15 cellular contexts compared by ENCODE assay signal in the genomic region with DNA sequence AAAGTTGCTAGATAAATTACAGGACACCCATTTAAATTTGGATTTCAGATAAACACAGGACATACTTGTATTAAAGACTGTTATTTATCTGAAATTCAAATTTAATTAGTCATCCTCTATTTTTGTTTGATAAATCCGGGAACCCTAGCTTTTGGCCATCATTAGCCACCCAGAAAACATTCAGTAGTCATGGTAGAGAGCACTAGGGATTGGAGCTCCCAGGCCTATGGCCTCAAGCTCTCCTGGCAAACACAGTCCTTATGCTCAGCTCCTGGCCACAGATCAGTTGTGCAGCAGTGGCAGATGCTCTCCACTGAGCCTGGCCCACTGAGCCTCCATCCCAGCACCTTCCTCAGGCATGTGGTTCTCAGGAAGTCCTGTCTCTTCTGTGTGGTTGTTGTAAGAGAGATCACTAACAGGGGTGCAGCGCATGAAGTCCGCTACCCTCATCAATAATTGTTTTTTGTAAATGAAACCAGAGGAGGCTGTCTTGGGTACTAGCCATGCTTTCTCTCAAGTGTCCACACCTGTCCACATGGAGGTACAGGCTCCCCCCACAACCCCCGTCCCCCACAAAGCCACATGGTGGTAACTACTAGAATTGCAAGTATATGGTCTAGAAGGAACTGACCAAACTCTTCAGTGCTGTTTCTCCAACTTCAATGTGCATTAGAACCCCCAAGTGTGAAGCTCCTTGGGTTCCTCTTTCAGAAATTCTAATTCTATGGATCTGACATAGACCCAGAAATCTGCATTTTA. TPM values are rescaled to one million over a fixed set of nuclear protein-coding genes. Genes with fewer than 3 reads are reported as not detected.
DNase-seq lines count a peak whose midpoint lies in the region; ATAC-seq and TF ChIP-seq lines count a peak whose summit lies in the region.
"Had no signal": no experiment of that assay in that cellular context is flagged by ENCODE, and none has a peak within 500 bp of the region (broad histone marks: within the 10 kb centered on the region; RNA-seq: fewer than 3 reads in every experiment).

No MANE protein-coding gene starts in this region.

- H3K4me3 Mint-ChIP-seq in MCF 10A (ENCODE audit: unreplicated experiment), result no peak overlapping the region
- H3K4me3 Mint-ChIP-seq in GM23338, result no peak overlapping the region
- H3K4me3 Mint-ChIP-seq: activated naive CD4-positive, alpha-beta T cell treated with anti-CD3 and anti-CD28 coated beads for 36 hours had no signal

- no peaks in the 10 kb centered on the region for H3K9me2 ChIP-seq in GM23338 (ENCODE audit: insufficient read depth)

- peak; percentile 2 for DNase-seq in NOMO-1 treated with DMSO at 0.1 percent for 48 hours (lab: John Stamatoyannopoulos, UW; ENCODE audit: unreplicated experiment)
- DNase-seq in NOMO-1 (lab: John Stamatoyannopoulos, UW; ENCODE audit: unreplicated experiment in 2 of 2), result no peak
- no peak for DNase-seq in colonic mucosa
- DNase-seq in vagina (ENCODE audit: extremely low spot score in 2 of 2), result no peak
- DNase-seq in MCF 10A (ENCODE audit: unreplicated experiment), result no peak
- no peak for DNase-seq in GM23338 (ENCODE audit: low spot score)
- DNase-seq in GM13976 (ENCODE audit: low spot score), result no peak
- DNase-seq: 8988T; activated naive CD4-positive, alpha-beta T cell treated with anti-CD3 and anti-CD28 coated beads for 36 hours; DMS153; foreskin melanocyte; Kasumi-1 had no signal

- in situ Hi-C loops in GM13976 (cut with MboI; ENCODE audit: low sequenced_read_pairs, unreplicated experiment), result no loop called here

- no peak for ATAC-seq in GM23338

- no peaks in the 10 kb centered on the region for H3K9me3 Mint-ChIP-seq in MCF 10A (ENCODE audit: unreplicated experiment)
- H3K9me3 Mint-ChIP-seq in GM23338, result peaks cover 11% of the 10 kb centered on the region
- H3K9me3 Mint-ChIP-seq: activated naive CD4-positive, alpha-beta T cell treated with anti-CD3 and anti-CD28 coated beads for 36 hours had no signal

- no peak overlapping the region for H3K9ac ChIP-seq in colonic mucosa (ENCODE audit: low read depth in 2 of 2, low read length in 2 of 2)
- H3K9ac ChIP-seq in muscle layer of colon (ENCODE audit: low read length), result peak overlapping the region; percentile 89

- H3K27me3 ChIP-seq in colonic mucosa (no peaks in the 10 kb centered on the region), muscle layer of colon (ENCODE audit: control insufficient read depth in 1 of 2, insufficient read depth in 2 of 2, low read length in 2 of 2) (no peaks in the 10 kb centered on the region), vagina (no peaks in the 10 kb centered on the region), GM23338 (ENCODE audit: insufficient read depth) (no peaks in the 10 kb centered on the region)

- H3K9me3 ChIP-seq in colonic mucosa (no peaks in the 10 kb centered on the region), muscle layer of colon (ENCODE audit: low read length) (no peaks in the 10 kb centered on the region), vagina (no peaks in the 10 kb centered on the region)

- H3K36me3 Mint-ChIP-seq in MCF 10A (ENCODE audit: insufficient read depth, unreplicated experiment) (no peaks in the 10 kb centered on the region), GM23338 (ENCODE audit: low read depth) (peaks cover 12% of the 10 kb centered on the region)

- H2AFZ ChIP-seq in GM23338, result no peak overlapping the region

- no peaks in the 10 kb centered on the region for H3K4me1 ChIP-seq in colonic mucosa
- peaks cover 28% of the 10 kb centered on the region for H3K4me1 ChIP-seq in muscle layer of colon (ENCODE audit: insufficient read depth, low read length)
- H3K4me1 ChIP-seq in vagina, result peaks cover 16% of the 10 kb centered on the region
- no peaks in the 10 kb centered on the region for H3K4me1 ChIP-seq in GM23338 (ENCODE audit: insufficient read depth)

- no TSS peak for BruUV-seq in MCF 10A (replicated peaks; lab: Mats Ljungman, UMichigan)

- H3K79me2 ChIP-seq in GM23338 (replicated peaks; ENCODE audit: insufficient read depth), result no peaks in the 10 kb centered on the region

- H3K27ac ChIP-seq in colonic mucosa, result peak overlapping the region; percentile 45
- peak overlapping the region; percentile 99 for H3K27ac ChIP-seq in muscle layer of colon (ENCODE audit: low read depth, low read length)
- H3K27ac ChIP-seq in vagina, result peak overlapping the region; percentile 83
- no peak overlapping the region for H3K27ac ChIP-seq in GM23338 (ENCODE audit: low read depth)
- H3K27ac ChIP-seq: SK-N-MC, VCaP had no signal

- H3K4me1 Mint-ChIP-seq in MCF 10A (ENCODE audit: insufficient read depth, unreplicated experiment) (no peaks in the 10 kb centered on the region), GM23338 (peaks cover 8% of the 10 kb centered on the region; the same call in 1 of the 3 replicates)

- H3K4me2 ChIP-seq in GM23338, result no peak overlapping the region

- H3K4me3 ChIP-seq in colonic mucosa (no peak overlapping the region), muscle layer of colon (ENCODE audit: low read depth in 1 of 2, low read length in 2 of 2) (peak overlapping the region in 1 of 2 donors; percentile 79), vagina (no peak overlapping the region), GM23338 (no peak overlapping the region)
- H3K4me3 ChIP-seq: SK-N-MC had no signal

- H3K27me3 Mint-ChIP-seq in MCF 10A (ENCODE audit: insufficient read depth, unreplicated experiment) (peaks cover 25% of the 10 kb centered on the region), GM23338 (ENCODE audit: insufficient read depth, low read depth, poor library complexity) (peaks cover 8% of the 10 kb centered on the region)

- H3K36me3 ChIP-seq in colonic mucosa (no peaks in the 10 kb centered on the region), muscle layer of colon (ENCODE audit: insufficient read depth, low read length) (no peaks in the 10 kb centered on the region), vagina (no peaks in the 10 kb centered on the region), GM23338 (ENCODE audit: insufficient read depth) (no peaks in the 10 kb centered on the region)

- TF ChIP-seq POLR2A in vagina (IDR thresholded peaks at IDR 0.05), result no peak

- H4K20me1 ChIP-seq in GM23338 (replicated peaks; ENCODE audit: insufficient read depth), result no peaks in the 10 kb centered on the region

- no peak overlapping the region for H3K27ac Mint-ChIP-seq in MCF 10A (ENCODE audit: low read depth, unreplicated experiment)
- no peak overlapping the region for H3K27ac Mint-ChIP-seq in GM23338
- H3K27ac Mint-ChIP-seq: activated naive CD4-positive, alpha-beta T cell treated with anti-CD3 and anti-CD28 coated beads for 36 hours had no signal

- intact Hi-C loops in colonic mucosa (cut with DNase I), result no loop called here
- intact Hi-C loops in vagina (cut with DNase I), result no loop called here
- intact Hi-C loops in MCF 10A (cut with micrococcal nuclease), result no loop called here

- CTCF ChIA-PET in MCF 10A (lab: Yijun Ruan, JAX), result interaction anchor here (0.5 kb wide), 1 partner anchor 180 kb away, joined by 4 read pairs; no protein-coding TSS in a partner anchor

- no peaks in the 10 kb centered on the region for H3F3A ChIP-seq in GM23338 (replicated peaks; ENCODE audit: low read depth)

- TF ChIP-seq CTCF in colonic mucosa (IDR thresholded peaks at IDR 0.05) (no peak), vagina (IDR thresholded peaks at IDR 0.05) (no peak), MCF 10A (IDR thresholded peaks at IDR 0.05; ENCODE audit: unreplicated experiment) (no peak), GM23338 (conservative IDR thresholded peaks at IDR 0.05; ENCODE audit: low read depth in 2 of 2) (no peak), GM13976 (IDR thresholded peaks at IDR 0.05; ENCODE audit: borderline replicate concordance, control extremely low read depth, extremely low read depth, insufficient read depth, missing control alignments) (no peak)

- POLR2A ChIA-PET in MCF 10A (lab: Yijun Ruan, JAX), result interaction anchor here (0.6 to 1.5 kb wide), 3 partner anchors 153 to 356 kb away, joined by 3 to 5 read pairs (median 3); partner anchors contain the start of gene RNF141

TF ChIP-seq in GM23338, 12 proteins besides CTCF, POLR2A, EP300 and RAD21 (continues in another document):
- TF ChIP-seq EZH2 (IDR thresholded peaks at IDR 0.05; ENCODE audit: low read depth, unreplicated experiment), result no peak

RNA-seq across cellular contexts. Expression of gene IRAG1, which starts 1.1 kb away (rescaled TPM):
- total RNA-seq in colonic mucosa (10 to 100 TPM in 1 of 2 donors, 1 to 10 TPM in 1; 3.5 to 18.7 TPM), vagina (18.2 TPM), MCF 10A (2022) (0.07 TPM in 1 of 2 replicates, not detected in the other)
- total RNA-seq in GM23338 (2014; rRNA removed; shearing (Covaris generic)), result 2.5 and 2.7 TPM in 2 replicates
- polyA plus RNA-seq in GM23338 (2016; fragmentation: Nextera tagmentation; extraction: Ambion mirVana), result 1.5 and 2.7 TPM in 2 replicates
- total RNA-seq: activated naive CD4-positive, alpha-beta T cell treated with anti-CD3 and anti-CD28 coated beads for 36 hours had no signal

RNA-seq across cellular contexts. Expression of gene CTR9, which starts 56.4 kb away (rescaled TPM):
- total RNA-seq in colonic mucosa, result 10 to 100 TPM; 33.9 to 37.4 TPM
- 20.6 TPM for total RNA-seq in vagina
- 25.8 and 28.8 TPM in 2 replicates for total RNA-seq in MCF 10A (2022)
- 32.7 and 33.3 TPM in 2 replicates for total RNA-seq in GM23338 (2014; rRNA removed; shearing (Covaris generic))
- polyA plus RNA-seq in GM23338 (2016; fragmentation: Nextera tagmentation; extraction: Ambion mirVana), result 25.1 and 29.0 TPM in 2 replicates
